In the genomic region with DNA sequence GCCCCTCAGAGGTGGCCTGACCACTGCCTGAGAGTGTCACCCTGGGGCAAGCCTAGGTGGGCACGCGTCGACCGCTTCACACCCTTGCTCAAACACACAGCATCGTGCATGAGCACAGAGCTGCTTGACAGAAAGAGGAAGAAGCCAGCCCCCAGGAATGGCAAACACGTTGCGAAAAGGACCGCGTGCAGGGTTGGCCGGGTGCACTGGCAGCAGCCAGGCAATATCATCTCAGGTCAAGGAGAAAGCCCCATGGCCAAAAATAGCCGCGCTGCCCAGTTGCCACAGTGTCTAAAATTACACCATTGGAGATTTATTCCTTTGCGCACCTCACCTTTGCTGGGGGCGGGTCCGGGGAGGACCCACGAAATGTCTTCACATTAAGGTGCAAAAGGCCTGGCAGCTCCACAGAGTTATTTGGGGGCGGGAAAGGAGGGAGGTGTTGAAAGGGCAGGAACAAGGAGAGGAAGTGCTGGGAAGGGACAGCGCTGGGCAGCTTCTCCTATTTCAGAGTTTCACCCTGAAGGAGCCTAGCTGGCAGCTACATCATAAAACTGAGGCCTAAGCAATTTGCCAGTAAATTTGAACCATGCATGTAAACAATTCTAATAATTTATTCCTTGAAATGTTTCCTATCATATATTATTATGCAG, we compare ENCODE assay signal across 1 cellular context.
TF ChIP-seq lines count a peak whose summit lies in the region.

No MANE protein-coding gene starts in this region.

TF ChIP-seq in SK-N-SH treated with all-trans-retinoic acid at 6 μM for 48 hours, 23 proteins besides CTCF, POLR2A, EP300 and RAD21 (continued from another document):
- TF ChIP-seq BACH2 (CRISPR knock-in tag; IDR thresholded peaks at IDR 0.05; ENCODE audit: borderline replicate concordance) (no peak), CSDC2 (CRISPR knock-in tag; IDR thresholded peaks at IDR 0.05) (no peak), ZNF8 (CRISPR knock-in tag; IDR thresholded peaks at IDR 0.05) (no peak), GLIS3 (CRISPR knock-in tag; IDR thresholded peaks at IDR 0.05) (no peak), ISL1 (CRISPR knock-in tag; IDR thresholded peaks at IDR 0.05) (no peak), OSR1 (CRISPR knock-in tag; IDR thresholded peaks at IDR 0.05) (no peak), ZNF70 (CRISPR knock-in tag; IDR thresholded peaks at IDR 0.05) (no peak)
- TF ChIP-seq, protein P1, sequence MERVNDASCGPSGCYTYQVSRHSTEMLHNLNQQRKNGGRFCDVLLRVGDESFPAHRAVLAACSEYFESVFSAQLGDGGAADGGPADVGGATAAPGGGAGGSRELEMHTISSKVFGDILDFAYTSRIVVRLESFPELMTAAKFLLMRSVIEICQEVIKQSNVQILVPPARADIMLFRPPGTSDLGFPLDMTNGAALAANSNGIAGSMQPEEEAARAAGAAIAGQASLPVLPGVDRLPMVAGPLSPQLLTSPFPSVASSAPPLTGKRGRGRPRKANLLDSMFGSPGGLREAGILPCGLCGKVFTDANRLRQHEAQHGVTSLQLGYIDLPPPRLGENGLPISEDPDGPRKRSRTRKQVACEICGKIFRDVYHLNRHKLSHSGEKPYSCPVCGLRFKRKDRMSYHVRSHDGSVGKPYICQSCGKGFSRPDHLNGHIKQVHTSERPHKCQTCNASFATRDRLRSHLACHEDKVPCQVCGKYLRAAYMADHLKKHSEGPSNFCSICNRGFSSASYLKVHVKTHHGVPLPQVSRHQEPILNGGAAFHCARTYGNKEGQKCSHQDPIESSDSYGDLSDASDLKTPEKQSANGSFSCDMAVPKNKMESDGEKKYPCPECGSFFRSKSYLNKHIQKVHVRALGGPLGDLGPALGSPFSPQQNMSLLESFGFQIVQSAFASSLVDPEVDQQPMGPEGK (CRISPR knock-in tag; IDR thresholded peaks at IDR 0.05; ENCODE audit: borderline replicate concordance), result no peak
